Comparison of ENCODE assay signal across 1 cellular context in the genomic region with DNA sequence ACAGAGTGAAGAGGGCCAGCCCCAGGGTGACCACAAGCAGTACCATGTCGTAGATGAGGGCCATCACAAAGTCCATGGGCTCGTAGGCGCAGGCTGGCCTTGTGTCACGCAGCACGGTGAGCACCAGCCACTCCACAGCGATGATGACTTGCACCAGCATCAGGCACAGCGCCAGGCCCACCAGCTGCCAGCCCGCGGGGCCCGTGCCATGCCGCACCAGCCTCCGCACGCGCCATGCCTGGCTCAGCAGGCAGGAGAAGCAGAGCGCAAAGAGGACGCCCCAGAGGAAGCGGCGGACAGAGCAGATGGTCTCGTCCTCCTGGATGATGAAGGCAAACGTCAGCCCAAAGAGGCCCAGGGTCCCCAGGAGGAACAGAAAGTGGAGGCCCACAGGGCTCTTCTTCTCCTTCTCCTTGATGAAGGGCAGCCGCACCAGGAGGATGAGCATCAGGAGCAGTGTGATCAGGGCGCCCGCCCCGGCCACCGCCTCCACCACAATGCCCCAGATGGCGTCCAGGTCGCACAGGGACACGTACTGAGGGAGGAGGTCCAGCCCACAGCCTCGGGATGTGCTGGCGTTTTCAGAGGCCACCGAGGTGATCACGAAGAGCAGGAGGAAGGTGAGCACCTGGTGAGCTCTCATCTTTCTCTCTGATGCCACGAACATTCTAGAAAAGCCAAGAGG.
TF ChIP-seq lines count a peak whose summit lies in the region.

No MANE protein-coding gene starts in this region.

TF ChIP-seq in H1, 55 proteins besides CTCF, POLR2A, EP300 and RAD21:
- TF ChIP-seq GTF2F1 (IDR thresholded peaks at IDR 0.05; ENCODE audit: borderline replicate concordance, low read depth, low read length) = no peak
- TF ChIP-seq USF2 (IDR thresholded peaks at IDR 0.05; ENCODE audit: low read length) = no peak
- TF ChIP-seq, protein P1, sequence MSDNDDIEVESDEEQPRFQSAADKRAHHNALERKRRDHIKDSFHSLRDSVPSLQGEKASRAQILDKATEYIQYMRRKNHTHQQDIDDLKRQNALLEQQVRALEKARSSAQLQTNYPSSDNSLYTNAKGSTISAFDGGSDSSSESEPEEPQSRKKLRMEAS (IDR thresholded peaks at IDR 0.05) = no peak
- no peak for TF ChIP-seq KDM4A (IDR thresholded peaks at IDR 0.05; ENCODE audit: low read depth, low read length, severe bottlenecking)
- TF ChIP-seq EZH2 (IDR thresholded peaks at IDR 0.05; ENCODE audit: low read depth, low read length, severe bottlenecking) = no peak
- no peak for TF ChIP-seq SRF (IDR thresholded peaks at IDR 0.05; ENCODE audit: low read depth, low read length)
- no peak for TF ChIP-seq HDAC6 (IDR thresholded peaks at IDR 0.05; ENCODE audit: low read depth, low read length)
- no peak for TF ChIP-seq NRF1 (IDR thresholded peaks at IDR 0.05; ENCODE audit: low read depth, low read length)
- no peak for TF ChIP-seq CHD2 (IDR thresholded peaks at IDR 0.05; ENCODE audit: low read length)
- no peak for TF ChIP-seq TAF7 (optimal IDR thresholded peaks at IDR 0.05; ENCODE audit: borderline replicate concordance, low read depth, low read length)
- no peak for TF ChIP-seq TCF12 (IDR thresholded peaks at IDR 0.05; ENCODE audit: low read depth, low read length)
- TF ChIP-seq SP4 (IDR thresholded peaks at IDR 0.05; ENCODE audit: low read length) = no peak
- no peak for TF ChIP-seq RFX5 (IDR thresholded peaks at IDR 0.05; ENCODE audit: borderline replicate concordance, low read depth, low read length)
- no peak for TF ChIP-seq NANOG (IDR thresholded peaks at IDR 0.05; ENCODE audit: insufficient read depth, low read depth, low read length, poor library complexity, severe bottlenecking)
- no peak for TF ChIP-seq SP2 (IDR thresholded peaks at IDR 0.05; ENCODE audit: low read length)
- no peak for TF ChIP-seq SAP30 (IDR thresholded peaks at IDR 0.05; ENCODE audit: insufficient read depth, insufficient replicate concordance, low read length)
- TF ChIP-seq PHF8 (conservative IDR thresholded peaks at IDR 0.05; ENCODE audit: low read depth, low read length) = no peak
- no peak for TF ChIP-seq POLR2AphosphoS5 (IDR thresholded peaks at IDR 0.05; ENCODE audit: low read depth, low read length)
- no peak for TF ChIP-seq JUN (IDR thresholded peaks at IDR 0.05; ENCODE audit: low read depth, low read length)
- TF ChIP-seq SIN3A (conservative IDR thresholded peaks at IDR 0.05 in 1 of 2, IDR thresholded peaks at IDR 0.05 in 1 of 2; ENCODE audit: low read depth in 1 of 2, low read length in 2 of 2) = no peak
